16 cellular contexts compared by ENCODE assay signal in the genomic region with DNA sequence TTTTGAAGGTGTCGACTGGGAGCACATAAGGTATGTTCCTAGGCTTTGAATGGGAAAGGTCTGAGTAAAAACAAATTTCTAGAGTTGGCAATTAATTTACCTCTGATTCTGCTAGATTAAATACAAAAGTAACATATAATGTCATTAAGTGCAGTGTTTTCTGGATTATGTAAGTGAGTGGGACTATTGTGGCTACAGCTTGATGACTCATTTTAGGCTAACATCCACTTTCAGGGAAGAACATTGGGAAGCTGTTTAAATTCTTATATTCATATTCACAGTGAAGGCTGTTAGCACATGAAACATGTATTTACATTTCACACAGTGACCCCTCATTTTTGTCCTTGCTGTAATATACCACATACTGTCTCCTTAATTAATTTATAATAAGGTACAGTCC. TPM values are rescaled to one million over a fixed set of nuclear protein-coding genes. Genes with fewer than 3 reads are reported as not detected.
DNase-seq lines count a peak whose midpoint lies in the region; ATAC-seq, FAIRE-seq and TF ChIP-seq lines count a peak whose summit lies in the region.
"Had no signal": no experiment of that assay in that cellular context is flagged by ENCODE, and none has a peak within 500 bp of the region (broad histone marks: within the 10 kb centered on the region; RNA-seq: fewer than 3 reads in every experiment).

No MANE protein-coding gene starts in this region.

- H3K79me2 ChIP-seq in ACC112 (ENCODE audit: control insufficient read depth, insufficient read depth, low read length, unreplicated experiment) (no peaks in the 10 kb centered on the region), K562 (ENCODE audit: control insufficient read depth, insufficient read depth, low read length) (no peaks in the 10 kb centered on the region)

- H3K27me3 ChIP-seq in ACC112 (ENCODE audit: insufficient read depth, low read length): no peaks in the 10 kb centered on the region
- no peaks in the 10 kb centered on the region for H3K27me3 ChIP-seq in HUES48 (ENCODE audit: control insufficient read depth, insufficient read depth, low read length)
- no peaks in the 10 kb centered on the region for H3K27me3 ChIP-seq in K562 (ENCODE audit: control insufficient read depth in 2 of 2, insufficient read depth in 2 of 2, low read length in 2 of 2)
- H3K27me3 ChIP-seq in iPS-20b (ENCODE audit: insufficient read depth, low read length): no peaks in the 10 kb centered on the region
- no peaks in the 10 kb centered on the region for H3K27me3 ChIP-seq in CD4-positive, alpha-beta memory T cell (ENCODE audit: insufficient read depth, low read length)
- no peaks in the 10 kb centered on the region for H3K27me3 ChIP-seq in tibial artery
- H3K27me3 ChIP-seq: colonic mucosa, gastroesophageal sphincter, transverse colon had no signal

- no peak for TF ChIP-seq POLR2A in K562 (conservative IDR thresholded peaks at IDR 0.05)

- H3K9ac ChIP-seq in HUES48 (ENCODE audit: low read depth, low read length) (no peak overlapping the region), K562 (ENCODE audit: insufficient read depth in 1 of 2, low read depth in 2 of 2, low read length in 2 of 2) (no peak overlapping the region), iPS-20b (ENCODE audit: low read depth, low read length) (peak overlapping the region; percentile 38; the same call in 1 of the 2 replicates)

- POLR2A ChIA-PET in K562 (lab: Yijun Ruan, JAX): interaction anchor here (2.2 kb wide), 1 partner anchor 13 kb away, joined by 8 read pairs; no protein-coding TSS in a partner anchor
- POLR2A ChIA-PET in CD4-positive, alpha-beta memory T cell (lab: Charles Lee; ENCODE audit: partially characterized antibody): no interaction called here

- H3K36me3 Mint-ChIP-seq in CD4-positive, alpha-beta memory T cell: peaks cover 13 to 51% of the 10 kb centered on the region in 2 donors

- peak overlapping the region; percentile 9; the same call in 1 of the 2 replicates for H3K27ac ChIP-seq in ACC112 (ENCODE audit: low read depth, low read length)
- H3K27ac ChIP-seq in HUES48 (ENCODE audit: low read depth, low read length): peak overlapping the region; percentile 90
- H3K27ac ChIP-seq in K562 (ENCODE audit: extremely low read depth, low read depth, low read length): no peak overlapping the region
- H3K27ac ChIP-seq in iPS-20b (ENCODE audit: low read length): peak overlapping the region; percentile 79
- no peak overlapping the region for H3K27ac ChIP-seq in CD4-positive, alpha-beta memory T cell (ENCODE audit: low read depth, low read length)
- H3K27ac ChIP-seq in tibial artery: no peak overlapping the region
- H3K27ac ChIP-seq: colonic mucosa, transverse colon had no signal

- no peak for TF ChIP-seq CTCF in K562 (IDR thresholded peaks at IDR 0.05 in 2 of 3, conservative IDR thresholded peaks at IDR 0.05 in 1 of 3; ENCODE audit: insufficient read depth in 2 of 3, low read depth in 1 of 3, low read length in 3 of 3)
- no peak for TF ChIP-seq CTCF in tibial artery (IDR thresholded peaks at IDR 0.05)

- H3K4me3 ChIP-seq in ACC112 (ENCODE audit: low read depth, low read length): no peak overlapping the region
- no peak overlapping the region for H3K4me3 ChIP-seq in HUES48 (ENCODE audit: low read depth, low read length)
- no peak overlapping the region for H3K4me3 ChIP-seq in K562
- 0 out of 2 replicates have a peak overlapping the region, but pooled peaks have one; percentile 0 for H3K4me3 ChIP-seq in iPS-20b (ENCODE audit: low read length)
- H3K4me3 ChIP-seq in CD4-positive, alpha-beta memory T cell (ENCODE audit: low read length in 2 of 2): no peak overlapping the region
- no peak overlapping the region for H3K4me3 ChIP-seq in tibial artery
- H3K4me3 ChIP-seq: colonic mucosa, gastroesophageal sphincter, HAP-1, transverse colon had no signal

- H3K9me3 ChIP-seq in HUES48 (ENCODE audit: control insufficient read depth, insufficient read depth, low read length): no peaks in the 10 kb centered on the region
- no peaks in the 10 kb centered on the region for H3K9me3 ChIP-seq in K562 (replicated peaks; ENCODE audit: control insufficient read depth, insufficient read depth, low read depth, low read length)
- no peaks in the 10 kb centered on the region for H3K9me3 ChIP-seq in iPS-20b (ENCODE audit: insufficient read depth, low read depth, low read length)
- no peaks in the 10 kb centered on the region for H3K9me3 ChIP-seq in CD4-positive, alpha-beta memory T cell (ENCODE audit: control insufficient read depth in 1 of 2, low read length in 2 of 2)
- no peaks in the 10 kb centered on the region for H3K9me3 ChIP-seq in tibial artery
- H3K9me3 ChIP-seq: colonic mucosa, gastroesophageal sphincter, HAP-1, transverse colon had no signal

- FAIRE-seq in K562 (lab: Jason Lieb, UNC): no peak
- FAIRE-seq: GM12892 had no signal

- DNase-seq in K562 (ENCODE audit: extremely low read depth in 1 of 4, low spot score in 3 of 4) (no peak), tibial artery (no peak), iPS-NIHi11 (ENCODE audit: low spot score) (no peak)
- DNase-seq in CD4-positive, alpha-beta memory T cell: no peak
- DNase-seq in activated CD4-positive, CD25-positive, alpha-beta regulatory T cell (lab: John Stamatoyannopoulos, UW): no peak
- DNase-seq: activated naive CD4-positive, alpha-beta T cell treated with anti-CD3 and anti-CD28 coated beads, Interleukin-2, amount 50 U/mL, for 16 hours; colonic mucosa; NCI-H1417; NCI-H510A treated with DMSO at 0.1 percent for 48 hours; transverse colon had no signal

- no peak for ATAC-seq in K562
- ATAC-seq: gastroesophageal sphincter had no signal

- CTCF ChIA-PET in K562 (lab: Yijun Ruan, JAX; ENCODE audit: low intra/inter-chr PET ratio): no interaction called here
- CTCF ChIA-PET in CD4-positive, alpha-beta memory T cell (lab: Charles Lee; ENCODE audit: partially characterized antibody): interaction anchor here (1.4 to 2.5 kb wide), 2 partner anchors 12 to 13 kb away, joined by 3 to 14 read pairs; no protein-coding TSS in a partner anchor

- TF ChIP-seq EP300 in K562 (IDR thresholded peaks at IDR 0.05; ENCODE audit: low read length): no peak

- no peak overlapping the region for H3K4me2 ChIP-seq in K562 (ENCODE audit: insufficient read depth, low read length)

- H3K4me3 Mint-ChIP-seq in CD4-positive, alpha-beta memory T cell: no peak overlapping the region

- intact Hi-C loops in K562 (cut with micrococcal nuclease) (no loop called here), tibial artery (cut with DNase I; ENCODE audit: low total_unique reads) (loop anchor here (10.0 kb wide), 1 partner anchor 385 kb away; a partner anchor contains a TSS)
- intact Hi-C loops in CD4-positive, alpha-beta memory T cell (cut with micrococcal nuclease): no loop called here

- H4K20me1 ChIP-seq in K562 (replicated peaks; ENCODE audit: control insufficient read depth, insufficient read depth, low read length): no peaks in the 10 kb centered on the region

- TF ChIP-seq RAD21 in K562 (CRISPR knock-in tag; conservative IDR thresholded peaks at IDR 0.05 in 1 of 2, IDR thresholded peaks at IDR 0.05 in 1 of 2): no peak

- no peaks in the 10 kb centered on the region for H3K9me1 ChIP-seq in K562 (ENCODE audit: control insufficient read depth, insufficient read depth, low read length)

- in situ Hi-C loops in K562 (cut with MboI): no loop called here

- 0 out of 2 replicates have a peak, but pooled peaks cover 4% of the 10 kb centered on the region for H3K36me3 ChIP-seq in ACC112 (ENCODE audit: insufficient read depth, low read length)
- H3K36me3 ChIP-seq in HUES48 (ENCODE audit: control insufficient read depth, insufficient read depth, low read length): peaks cover 83% of the 10 kb centered on the region
- H3K36me3 ChIP-seq in K562 (ENCODE audit: control insufficient read depth, insufficient read depth, low read length): no peaks in the 10 kb centered on the region; the same call in 2 of the 3 replicates
- peaks cover 61% of the 10 kb centered on the region for H3K36me3 ChIP-seq in iPS-20b (ENCODE audit: insufficient read depth, low read depth, low read length)
- H3K36me3 ChIP-seq in CD4-positive, alpha-beta memory T cell (ENCODE audit: insufficient read depth, low read length): no peaks in the 10 kb centered on the region
- H3K36me3 ChIP-seq in tibial artery: peaks cover 81 to 90% (median 88%) of the 10 kb centered on the region in 3 donors

- H3K9me3 Mint-ChIP-seq in CD4-positive, alpha-beta memory T cell: no peaks in the 10 kb centered on the region

- H3K27me3 Mint-ChIP-seq in CD4-positive, alpha-beta memory T cell: no peaks in the 10 kb centered on the region

- H3K4me1 ChIP-seq in ACC112 (ENCODE audit: control insufficient read depth, insufficient read depth, low read length, unreplicated experiment): peaks cover 10% of the 10 kb centered on the region
- peaks cover 13% of the 10 kb centered on the region for H3K4me1 ChIP-seq in HUES48 (ENCODE audit: control insufficient read depth, insufficient read depth, low read length)
- H3K4me1 ChIP-seq in K562 (replicated peaks in 1 of 2; ENCODE audit: control insufficient read depth in 2 of 2, insufficient read depth in 2 of 2, low read length in 2 of 2): no peaks in the 10 kb centered on the region
- H3K4me1 ChIP-seq in iPS-20b (ENCODE audit: insufficient read depth, low read length): peaks cover 14% of the 10 kb centered on the region
- H3K4me1 ChIP-seq in CD4-positive, alpha-beta memory T cell (ENCODE audit: insufficient read depth, low read length): no peaks in the 10 kb centered on the region
- peaks cover 0 to 6% (median 0%) of the 10 kb centered on the region in 4 donors for H3K4me1 ChIP-seq in tibial artery
- H3K4me1 ChIP-seq: colonic mucosa, transverse colon had no signal

- 69% methylated on average over 1 of the region's 1 CpG for WGBS in K562 (ENCODE audit: insufficient coverage, low coverage, missing lambda C conversion rate)

- no peak overlapping the region for H3K27ac Mint-ChIP-seq in CD4-positive, alpha-beta memory T cell

- no peaks in the 10 kb centered on the region for H3K4me1 Mint-ChIP-seq in CD4-positive, alpha-beta memory T cell

- H2AFZ ChIP-seq in ACC112 (ENCODE audit: low read length, unreplicated experiment) (no peak overlapping the region), K562 (ENCODE audit: low read depth, low read length) (no peak overlapping the region)

- BruUV-seq in K562 (replicated peaks; lab: Mats Ljungman, UMichigan): no TSS peak

RNA-seq across cellular contexts. Expression of a gene that starts 13.2 kb away (rescaled TPM):
- not detected in 2 replicates for total RNA-seq in K562 (2011; cell fraction: chromatin; rRNA removed; ENCODE audit: low replicate concordance)
- total RNA-seq in K562 (2011; cell fraction: nucleolus; rRNA removed): not detected in 2 replicates
- total RNA-seq in K562 (2011; cell fraction: nucleoplasm; rRNA removed): 0.23 TPM in 1 of 2 replicates, not detected in the other
- total RNA-seq in K562 (2014; rRNA removed) (0.16 and 0.50 TPM in 2 replicates), K562 (2014; rRNA removed; fragmentation: Illumina TruSeq; extraction: Trizol) (0.62 and 0.70 TPM in 2 replicates), K562 (2015; rRNA removed; fragmentation: Illumina TruSeq; extraction: Trizol) (0.45 and 0.72 TPM in 2 replicates), K562 (2021) (0.38 and 0.60 TPM in 2 replicates)
- polyA plus RNA-seq in K562 (2011; rRNA removed) (0.16 and 1.1 TPM in 2 replicates), K562 (2014; fragmentation: Illumina TruSeq; extraction: Trizol) (0.40 and 0.42 TPM in 2 replicates), K562 (2014; fragmentation: Nextera tagmentation; extraction: Ambion mirVana) (under 1 TPM; 0.01 to 0.04 TPM), K562 (2014; rRNA removed) (0.13 and 0.17 TPM in 2 replicates)
- 0.04 TPM in 2 replicates for polyA plus RNA-seq in K562 (2011; cell fraction: cytosol; rRNA removed)
- polyA plus RNA-seq in K562 (2011; cell fraction: nucleus; rRNA removed): 0.07 and 0.11 TPM in 2 replicates
- 0.35 and 0.36 TPM in 2 replicates for polyA plus RNA-seq in K562 (2012)
- polyA minus RNA-seq in K562 (2011; rRNA and poly(A)+ RNA removed): 0.30 and 0.74 TPM in 2 replicates
- polyA minus RNA-seq in K562 (2011; cell fraction: cytosol; rRNA and poly(A)+ RNA removed): 1.5 TPM in 1 of 2 replicates, not detected in the other
- 0.13 TPM in 1 of 2 replicates, not detected in the other for polyA minus RNA-seq in K562 (2011; cell fraction: nucleus; rRNA and poly(A)+ RNA removed)
- total RNA-seq in CD4-positive, alpha-beta memory T cell: under 1 TPM; 0.17 to 0.32 TPM
- polyA plus RNA-seq in CD4-positive, alpha-beta memory T cell: under 1 TPM in 1 of 2 donors, not detected in 1; 0.20 TPM

Comparison
In these comparisons a context has a peak if more than half of its experiments do, and no peak if none do; other contexts are left out.
1. H3K27ac ChIP-seq: peak in ACC112 (single experiment), HUES48 (single experiment) and iPS-20b (single experiment); none in K562 (single experiment), CD4-positive, alpha-beta memory T cell (single experiment) and tibial artery (0 of 2).